8 cellular contexts compared by ENCODE assay signal in the genomic region with DNA sequence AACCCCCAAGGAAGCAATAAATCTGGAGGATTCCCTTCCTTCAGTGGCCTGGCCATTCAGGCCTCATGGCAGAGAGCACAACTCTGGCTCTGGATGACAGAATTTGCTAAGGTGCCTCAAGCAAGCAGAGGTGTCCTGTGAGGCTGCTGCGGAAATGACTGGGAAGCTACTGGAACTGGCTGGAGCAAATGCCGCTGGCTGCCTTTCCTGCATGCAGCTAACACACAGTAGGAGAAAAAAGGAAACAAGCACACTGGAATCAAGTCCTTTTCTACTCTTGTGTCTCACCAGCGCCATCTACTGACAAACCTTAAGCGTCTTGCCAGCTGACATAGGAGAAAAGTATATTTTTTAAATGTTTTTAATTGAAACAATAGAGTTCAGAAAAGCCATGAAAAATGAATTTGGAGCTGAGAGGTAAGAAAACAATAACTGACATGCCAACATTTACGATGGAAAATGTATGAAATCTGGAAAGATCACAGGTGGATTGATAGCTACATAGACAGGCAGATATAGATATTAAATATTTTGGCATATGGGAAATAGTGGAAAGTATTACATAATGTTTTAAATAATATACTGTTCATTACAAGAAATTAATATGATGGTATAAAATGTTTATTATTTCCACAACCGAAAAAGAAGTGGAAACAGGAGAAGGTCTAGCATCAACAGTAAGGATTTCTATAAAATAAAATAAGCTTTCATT.
DNase-seq lines count a peak whose midpoint lies in the region; ATAC-seq and TF ChIP-seq lines count a peak whose summit lies in the region.

No MANE protein-coding gene starts in this region.

- ATAC-seq in HG02759 (IDR thresholded peaks at IDR 0.05; ENCODE audit: unreplicated experiment): peak; percentile 80

- peak; percentile 73 for TF ChIP-seq CTCF in GM12865 (IDR thresholded peaks at IDR 0.05; ENCODE audit: insufficient read depth, low read depth, low read length, missing control alignments)

- no peak overlapping the region for H3K4me3 ChIP-seq in GM12865 (ENCODE audit: low read depth, low read length)

- DNase-seq in A172 (ENCODE audit: low spot score) (peak; percentile 78), GM12865 (ENCODE audit: low read depth) (peak; percentile 81), NCI-H1436 treated with DMSO at 0.1 percent for 48 hours (lab: John Stamatoyannopoulos, UW) (peak; percentile 4), SKM-1 (lab: John Stamatoyannopoulos, UW; ENCODE audit: unreplicated experiment) (peak; percentile 58), fibroblast of peridontal ligament (ENCODE audit: extremely low read depth) (peak; percentile 0), pons (ENCODE audit: low spot score) (peak; percentile 81)
- DNase-seq in NK-92 treated with Interleukin-12 subunit alpha and Interleukin-12 subunit beta, amount 100 ng/mL, for 24 hours (lab: John Stamatoyannopoulos, UW): no peak
